ENCODE assay signal across 1 cellular context in genomic region chr19:18013621-18014111, GRCh38.
A peak's percentile ranks its signal among the peaks of the same experiment; 100 is the strongest.
TF ChIP-seq lines count a peak whose summit lies in the region.

No MANE protein-coding gene starts in this region.

TF ChIP-seq in HepG2, 621 proteins besides CTCF, POLR2A, EP300 and RAD21 (continued from another document):
- TF ChIP-seq, protein P1, sequence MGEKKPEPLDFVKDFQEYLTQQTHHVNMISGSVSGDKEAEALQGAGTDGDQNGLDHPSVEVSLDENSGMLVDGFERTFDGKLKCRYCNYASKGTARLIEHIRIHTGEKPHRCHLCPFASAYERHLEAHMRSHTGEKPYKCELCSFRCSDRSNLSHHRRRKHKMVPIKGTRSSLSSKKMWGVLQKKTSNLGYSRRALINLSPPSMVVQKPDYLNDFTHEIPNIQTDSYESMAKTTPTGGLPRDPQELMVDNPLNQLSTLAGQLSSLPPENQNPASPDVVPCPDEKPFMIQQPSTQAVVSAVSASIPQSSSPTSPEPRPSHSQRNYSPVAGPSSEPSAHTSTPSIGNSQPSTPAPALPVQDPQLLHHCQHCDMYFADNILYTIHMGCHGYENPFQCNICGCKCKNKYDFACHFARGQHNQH (CRISPR knock-in tag; IDR thresholded peaks at IDR 0.05): peak; percentile 59; the same call in 1 of the 2 replicates
- TF ChIP-seq ELF1 (CRISPR knock-in tag; IDR thresholded peaks at IDR 0.05): peak; percentile 62; the same call in 1 of the 2 replicates
- peak; percentile 44; the same call in 1 of the 2 replicates for TF ChIP-seq FOXJ3 (CRISPR knock-in tag; IDR thresholded peaks at IDR 0.05; ENCODE audit: borderline replicate concordance)
- TF ChIP-seq KLF6 (CRISPR knock-in tag; IDR thresholded peaks at IDR 0.05): peak; percentile 83
- TF ChIP-seq NONO (IDR thresholded peaks at IDR 0.05): no peak
- 0 out of 2 replicates have a peak, but pooled peaks have one; percentile 52 for TF ChIP-seq NONO (CRISPR knock-in tag; conservative IDR thresholded peaks at IDR 0.05)
- TF ChIP-seq ZBTB21 (CRISPR knock-in tag; IDR thresholded peaks at IDR 0.05): peak; percentile 58; the same call in 1 of the 2 replicates
- no peak for TF ChIP-seq TAF1 (CRISPR knock-in tag; IDR thresholded peaks at IDR 0.05)
- TF ChIP-seq, protein P2, sequence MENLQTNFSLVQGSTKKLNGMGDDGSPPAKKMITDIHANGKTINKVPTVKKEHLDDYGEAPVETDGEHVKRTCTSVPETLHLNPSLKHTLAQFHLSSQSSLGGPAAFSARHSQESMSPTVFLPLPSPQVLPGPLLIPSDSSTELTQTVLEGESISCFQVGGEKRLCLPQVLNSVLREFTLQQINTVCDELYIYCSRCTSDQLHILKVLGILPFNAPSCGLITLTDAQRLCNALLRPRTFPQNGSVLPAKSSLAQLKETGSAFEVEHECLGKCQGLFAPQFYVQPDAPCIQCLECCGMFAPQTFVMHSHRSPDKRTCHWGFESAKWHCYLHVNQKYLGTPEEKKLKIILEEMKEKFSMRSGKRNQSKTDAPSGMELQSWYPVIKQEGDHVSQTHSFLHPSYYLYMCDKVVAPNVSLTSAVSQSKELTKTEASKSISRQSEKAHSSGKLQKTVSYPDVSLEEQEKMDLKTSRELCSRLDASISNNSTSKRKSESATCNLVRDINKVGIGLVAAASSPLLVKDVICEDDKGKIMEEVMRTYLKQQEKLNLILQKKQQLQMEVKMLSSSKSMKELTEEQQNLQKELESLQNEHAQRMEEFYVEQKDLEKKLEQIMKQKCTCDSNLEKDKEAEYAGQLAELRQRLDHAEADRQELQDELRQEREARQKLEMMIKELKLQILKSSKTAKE (CRISPR knock-in tag; IDR thresholded peaks at IDR 0.05; ENCODE audit: borderline replicate concordance): peak; percentile 96
- no peak for TF ChIP-seq GPN1 (CRISPR knock-in tag; IDR thresholded peaks at IDR 0.05; ENCODE audit: borderline replicate concordance)
- TF ChIP-seq, protein P3, sequence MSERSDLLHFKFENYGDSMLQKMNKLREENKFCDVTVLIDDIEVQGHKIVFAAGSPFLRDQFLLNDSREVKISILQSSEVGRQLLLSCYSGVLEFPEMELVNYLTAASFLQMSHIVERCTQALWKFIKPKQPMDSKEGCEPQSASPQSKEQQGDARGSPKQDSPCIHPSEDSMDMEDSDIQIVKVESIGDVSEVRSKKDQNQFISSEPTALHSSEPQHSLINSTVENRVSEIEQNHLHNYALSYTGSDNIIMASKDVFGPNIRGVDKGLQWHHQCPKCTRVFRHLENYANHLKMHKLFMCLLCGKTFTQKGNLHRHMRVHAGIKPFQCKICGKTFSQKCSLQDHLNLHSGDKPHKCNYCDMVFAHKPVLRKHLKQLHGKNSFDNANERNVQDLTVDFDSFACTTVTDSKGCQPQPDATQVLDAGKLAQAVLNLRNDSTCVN (CRISPR knock-in tag; IDR thresholded peaks at IDR 0.05; ENCODE audit: borderline replicate concordance): 0 out of 2 replicates have a peak, but pooled peaks have one; percentile 32
- peak; percentile 41 for TF ChIP-seq YY1 (IDR thresholded peaks at IDR 0.05; ENCODE audit: insufficient read depth, insufficient replicate concordance, low read depth, low read length)
- TF ChIP-seq CEBPG (CRISPR knock-in tag; IDR thresholded peaks at IDR 0.05): peak; percentile 90
- 0 out of 2 replicates have a peak, but pooled peaks have one; percentile 51 for TF ChIP-seq CCDC6 (CRISPR knock-in tag; IDR thresholded peaks at IDR 0.05)
- peak; percentile 40; the same call in 1 of the 2 replicates for TF ChIP-seq UBTF (CRISPR knock-in tag; IDR thresholded peaks at IDR 0.05)
- TF ChIP-seq, protein P4, sequence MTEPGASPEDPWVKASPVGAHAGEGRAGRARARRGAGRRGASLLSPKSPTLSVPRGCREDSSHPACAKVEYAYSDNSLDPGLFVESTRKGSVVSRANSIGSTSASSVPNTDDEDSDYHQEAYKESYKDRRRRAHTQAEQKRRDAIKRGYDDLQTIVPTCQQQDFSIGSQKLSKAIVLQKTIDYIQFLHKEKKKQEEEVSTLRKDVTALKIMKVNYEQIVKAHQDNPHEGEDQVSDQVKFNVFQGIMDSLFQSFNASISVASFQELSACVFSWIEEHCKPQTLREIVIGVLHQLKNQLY (CRISPR knock-in tag; IDR thresholded peaks at IDR 0.05): 0 out of 2 replicates have a peak, but pooled peaks have one; percentile 42
- no peak for TF ChIP-seq IRF9 (CRISPR knock-in tag; IDR thresholded peaks at IDR 0.05; ENCODE audit: borderline replicate concordance)
- TF ChIP-seq TEAD3 (CRISPR knock-in tag; optimal IDR thresholded peaks at IDR 0.05; ENCODE audit: borderline replicate concordance): peak; percentile 53
- TF ChIP-seq, protein P5, sequence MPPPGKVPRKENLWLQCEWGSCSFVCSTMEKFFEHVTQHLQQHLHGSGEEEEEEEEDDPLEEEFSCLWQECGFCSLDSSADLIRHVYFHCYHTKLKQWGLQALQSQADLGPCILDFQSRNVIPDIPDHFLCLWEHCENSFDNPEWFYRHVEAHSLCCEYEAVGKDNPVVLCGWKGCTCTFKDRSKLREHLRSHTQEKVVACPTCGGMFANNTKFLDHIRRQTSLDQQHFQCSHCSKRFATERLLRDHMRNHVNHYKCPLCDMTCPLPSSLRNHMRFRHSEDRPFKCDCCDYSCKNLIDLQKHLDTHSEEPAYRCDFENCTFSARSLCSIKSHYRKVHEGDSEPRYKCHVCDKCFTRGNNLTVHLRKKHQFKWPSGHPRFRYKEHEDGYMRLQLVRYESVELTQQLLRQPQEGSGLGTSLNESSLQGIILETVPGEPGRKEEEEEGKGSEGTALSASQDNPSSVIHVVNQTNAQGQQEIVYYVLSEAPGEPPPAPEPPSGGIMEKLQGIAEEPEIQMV (CRISPR knock-in tag; IDR thresholded peaks at IDR 0.05; ENCODE audit: low read depth): 0 out of 2 replicates have a peak, but pooled peaks have one; percentile 25
- TF ChIP-seq ZFY (CRISPR knock-in tag; IDR thresholded peaks at IDR 0.05): peak; percentile 38; the same call in 1 of the 2 replicates
- TF ChIP-seq SRSF1 (optimal IDR thresholded peaks at IDR 0.05; ENCODE audit: low read depth, low read length): no peak
- TF ChIP-seq, protein P6, sequence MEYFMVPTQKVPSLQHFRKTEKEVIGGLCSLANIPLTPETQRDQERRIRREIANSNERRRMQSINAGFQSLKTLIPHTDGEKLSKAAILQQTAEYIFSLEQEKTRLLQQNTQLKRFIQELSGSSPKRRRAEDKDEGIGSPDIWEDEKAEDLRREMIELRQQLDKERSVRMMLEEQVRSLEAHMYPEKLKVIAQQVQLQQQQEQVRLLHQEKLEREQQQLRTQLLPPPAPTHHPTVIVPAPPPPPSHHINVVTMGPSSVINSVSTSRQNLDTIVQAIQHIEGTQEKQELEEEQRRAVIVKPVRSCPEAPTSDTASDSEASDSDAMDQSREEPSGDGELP (IDR thresholded peaks at IDR 0.05; ENCODE audit: borderline replicate concordance, low read depth): peak; percentile 79
- TF ChIP-seq, protein P7, sequence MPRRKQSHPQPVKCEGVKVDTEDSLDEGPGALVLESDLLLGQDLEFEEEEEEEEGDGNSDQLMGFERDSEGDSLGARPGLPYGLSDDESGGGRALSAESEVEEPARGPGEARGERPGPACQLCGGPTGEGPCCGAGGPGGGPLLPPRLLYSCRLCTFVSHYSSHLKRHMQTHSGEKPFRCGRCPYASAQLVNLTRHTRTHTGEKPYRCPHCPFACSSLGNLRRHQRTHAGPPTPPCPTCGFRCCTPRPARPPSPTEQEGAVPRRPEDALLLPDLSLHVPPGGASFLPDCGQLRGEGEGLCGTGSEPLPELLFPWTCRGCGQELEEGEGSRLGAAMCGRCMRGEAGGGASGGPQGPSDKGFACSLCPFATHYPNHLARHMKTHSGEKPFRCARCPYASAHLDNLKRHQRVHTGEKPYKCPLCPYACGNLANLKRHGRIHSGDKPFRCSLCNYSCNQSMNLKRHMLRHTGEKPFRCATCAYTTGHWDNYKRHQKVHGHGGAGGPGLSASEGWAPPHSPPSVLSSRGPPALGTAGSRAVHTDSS (CRISPR knock-in tag; conservative IDR thresholded peaks at IDR 0.05): no peak
TF ChIP-seq in HepG2: peak in this region for 165.
